ENCODE assay signal across 11 cellular contexts in the genomic region with DNA sequence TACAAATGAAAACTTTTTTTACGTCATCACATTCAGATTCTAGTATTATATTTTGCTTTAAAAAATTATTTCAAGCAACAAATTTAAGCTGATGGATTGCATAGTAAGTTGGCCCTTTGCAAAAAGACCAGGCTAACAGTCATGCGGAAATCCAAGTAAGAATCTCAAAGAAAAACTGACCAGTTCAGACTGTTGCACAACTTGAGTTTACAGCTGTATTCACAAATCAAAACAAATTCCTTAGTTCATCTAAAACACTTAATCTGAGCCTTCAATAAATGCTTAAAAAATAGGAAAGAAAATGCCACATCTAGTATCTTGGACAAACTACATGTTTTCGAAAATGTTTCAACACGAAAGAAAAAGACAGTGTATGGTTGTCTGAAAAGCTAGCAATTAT. TPM values are rescaled to one million over a fixed set of nuclear protein-coding genes. Genes with fewer than 3 reads are reported as not detected.
DNase-seq lines count a peak whose midpoint lies in the region; TF ChIP-seq lines count a peak whose summit lies in the region.
"Had no signal": no experiment of that assay in that cellular context is flagged by ENCODE, and none has a peak within 500 bp of the region (broad histone marks: within the 10 kb centered on the region; RNA-seq: fewer than 3 reads in every experiment).

No MANE protein-coding gene starts in this region.

- H3K9me2 ChIP-seq in GM23248 (ENCODE audit: insufficient read depth) = no peaks in the 10 kb centered on the region

- H3K4me2 ChIP-seq in GM23248 (ENCODE audit: unreplicated experiment) = peak overlapping the region; percentile 98

- peaks cover 24% of the 10 kb centered on the region for H3K4me1 ChIP-seq in GM23248 (ENCODE audit: insufficient read depth)

- H3F3A ChIP-seq in GM23248 (ENCODE audit: insufficient read depth) = no peaks in the 10 kb centered on the region

- DNase-seq in GM23248 (peak; percentile 48), glutamatergic neuron (no peak), skeletal muscle cell (ENCODE audit: low read depth) (no peak), NCI-H510A treated with DMSO at 0.1 percent for 48 hours (lab: John Stamatoyannopoulos, UW) (no peak), NCI-H1694 treated with DMSO at 0.1 percent for 48 hours (lab: John Stamatoyannopoulos, UW) (no peak), SHP77 (lab: John Stamatoyannopoulos, UW) (no peak)
- no peak for DNase-seq in activated CD4-positive, alpha-beta T cell treated with anti-CD3 and anti-CD28 coated beads for 4 hours
- DNase-seq: activated CD4-positive, alpha-beta T cell treated with anti-CD3 and anti-CD28 coated beads, Interleukin-2, amount 50 U/mL, for 48 hours; HCEC 1CT; stimulated activated CD4-positive, alpha-beta T cell treated with anti-CD3 and anti-CD28 coated beads, Interleukin-1b, Interleukin-23, amount 100 ng/mL, for 48 hours had no signal

- H3K79me2 ChIP-seq in GM23248 (ENCODE audit: insufficient read depth) = peaks cover 55% of the 10 kb centered on the region

- H3K9me3 ChIP-seq in GM23248 (ENCODE audit: low read depth) = no peaks in the 10 kb centered on the region

- H3K9ac ChIP-seq in GM23248 = peak overlapping the region; percentile 99

- H3K4me3 ChIP-seq in GM23248 (peak overlapping the region; percentile 100), WI38 (ENCODE audit: low read depth, low read length) (peak overlapping the region; percentile 100), skeletal muscle cell (ENCODE audit: low read depth, low read length) (peak overlapping the region; percentile 92)

- peaks cover 7% of the 10 kb centered on the region for H3K4me1 Mint-ChIP-seq in glutamatergic neuron (ENCODE audit: low read depth, unreplicated experiment)

- peak overlapping the region; percentile 99 for H3K4me3 Mint-ChIP-seq in glutamatergic neuron (ENCODE audit: unreplicated experiment)

- H2AFZ ChIP-seq in GM23248 = peak overlapping the region; percentile 99

- no peaks in the 10 kb centered on the region for H3K36me3 Mint-ChIP-seq in glutamatergic neuron (ENCODE audit: unreplicated experiment)

- in situ Hi-C loops in GM23248 (cut with MboI) = no loop called here

- peak overlapping the region; percentile 99 for H3K27ac Mint-ChIP-seq in glutamatergic neuron (ENCODE audit: unreplicated experiment)

- TF ChIP-seq CTCF in WI38 (IDR thresholded peaks at IDR 0.05; ENCODE audit: low read depth, low read length) (no peak), glutamatergic neuron (IDR thresholded peaks at IDR 0.05; ENCODE audit: partially characterized antibody, unreplicated experiment) (no peak)

- H3K27ac ChIP-seq in GM23248 = peak overlapping the region; percentile 99

- no peaks in the 10 kb centered on the region for H4K20me1 ChIP-seq in GM23248 (ENCODE audit: insufficient read depth)

- H3K36me3 ChIP-seq in GM23248 (ENCODE audit: low read depth) = peaks cover 41% of the 10 kb centered on the region

- H3K9me3 Mint-ChIP-seq in glutamatergic neuron (ENCODE audit: unreplicated experiment) = peaks cover 5% of the 10 kb centered on the region

- peaks cover 6% of the 10 kb centered on the region for H3K27me3 Mint-ChIP-seq in glutamatergic neuron (ENCODE audit: unreplicated experiment)

- H3K27me3 ChIP-seq in GM23248 (replicated peaks; ENCODE audit: insufficient read depth) = no peaks in the 10 kb centered on the region

- WGBS in GM23248 (ENCODE audit: low coverage in 1 of 2, low lambda C conversion rate in 2 of 2, missing lambda C conversion rate in 2 of 2), 2 experiments = 18 to 19% methylated on average over 4 of the region's 4 CpGs

RNA-seq across cellular contexts. Expression of a gene that starts 0.8 kb away (rescaled TPM):
- 49.9 and 81.2 TPM in 2 replicates for total RNA-seq in GM23248 (2014; rRNA removed; shearing (Covaris generic))
- 57.4 and 59.5 TPM in 2 replicates for polyA plus RNA-seq in GM23248 (2016; fragmentation: Nextera tagmentation; extraction: Ambion mirVana)
- total RNA-seq in glutamatergic neuron (ENCODE audit: unreplicated experiment) = 25.9 TPM

RNA-seq across cellular contexts. Expression of a gene that starts 1.0 kb away (rescaled TPM):
- 6.9 and 27.1 TPM in 2 replicates for total RNA-seq in GM23248 (2014; rRNA removed; shearing (Covaris generic))
- polyA plus RNA-seq in GM23248 (2016; fragmentation: Nextera tagmentation; extraction: Ambion mirVana) = 5.6 and 7.2 TPM in 2 replicates
- total RNA-seq in glutamatergic neuron (ENCODE audit: unreplicated experiment) = 9.8 TPM
